Comparison of ENCODE assay signal across 1 cellular context in the genomic region with DNA sequence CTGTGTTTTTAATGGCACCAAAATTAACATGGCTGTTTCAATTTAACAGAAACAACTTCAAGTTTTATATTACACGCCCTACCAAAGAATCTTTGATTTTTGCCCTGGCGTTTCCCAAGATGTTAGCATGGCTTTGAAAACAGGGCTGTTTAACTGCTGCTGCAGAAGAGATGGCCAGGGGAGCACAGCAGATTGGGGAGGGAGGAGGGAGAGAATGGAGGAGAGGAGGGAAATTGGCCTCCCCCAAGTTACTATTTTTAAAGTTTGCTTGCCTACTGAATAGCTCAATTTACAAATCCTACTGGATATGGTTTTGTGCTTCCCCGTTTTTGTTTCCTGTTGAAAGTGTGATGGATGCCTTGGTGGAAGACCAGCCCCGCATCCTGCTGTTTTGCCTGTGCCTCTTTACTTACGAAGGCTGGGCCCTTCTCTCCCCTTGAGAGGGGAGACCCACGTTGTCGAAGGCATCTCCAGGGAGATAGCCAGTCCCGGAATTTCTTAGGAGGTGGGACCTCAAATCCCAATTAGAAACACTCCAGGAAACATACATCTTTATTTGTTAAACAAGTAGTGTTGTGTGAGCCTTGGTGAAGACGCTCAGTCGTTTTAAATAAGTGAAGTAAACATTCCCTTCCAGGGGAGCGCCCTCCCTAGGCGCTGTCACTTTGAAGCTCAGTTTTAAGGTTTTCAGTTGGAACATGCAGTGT.
TF ChIP-seq lines count a peak whose summit lies in the region.

No MANE protein-coding gene starts in this region.

TF ChIP-seq in A549, 52 proteins besides CTCF, POLR2A, EP300 and RAD21 (continued from another document):
- TF ChIP-seq, protein P1, sequence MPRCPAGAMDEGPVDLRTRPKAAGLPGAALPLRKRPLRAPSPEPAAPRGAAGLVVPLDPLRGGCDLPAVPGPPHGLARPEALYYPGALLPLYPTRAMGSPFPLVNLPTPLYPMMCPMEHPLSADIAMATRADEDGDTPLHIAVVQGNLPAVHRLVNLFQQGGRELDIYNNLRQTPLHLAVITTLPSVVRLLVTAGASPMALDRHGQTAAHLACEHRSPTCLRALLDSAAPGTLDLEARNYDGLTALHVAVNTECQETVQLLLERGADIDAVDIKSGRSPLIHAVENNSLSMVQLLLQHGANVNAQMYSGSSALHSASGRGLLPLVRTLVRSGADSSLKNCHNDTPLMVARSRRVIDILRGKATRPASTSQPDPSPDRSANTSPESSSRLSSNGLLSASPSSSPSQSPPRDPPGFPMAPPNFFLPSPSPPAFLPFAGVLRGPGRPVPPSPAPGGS (IDR thresholded peaks at IDR 0.05) = no peak
- TF ChIP-seq RCOR1 (IDR thresholded peaks at IDR 0.05; ENCODE audit: low read depth, low read length) (no peak), RNF2 (IDR thresholded peaks at IDR 0.05; ENCODE audit: borderline replicate concordance, low read depth) (no peak), CBX2 (IDR thresholded peaks at IDR 0.05; ENCODE audit: borderline replicate concordance, low read depth) (no peak), NPAS2 (CRISPR knock-in tag; IDR thresholded peaks at IDR 0.05; ENCODE audit: borderline replicate concordance) (no peak), CEBPB (IDR thresholded peaks at IDR 0.05) (no peak), MAFK (IDR thresholded peaks at IDR 0.05; ENCODE audit: partially characterized antibody) (no peak)
- TF ChIP-seq, protein P2, sequence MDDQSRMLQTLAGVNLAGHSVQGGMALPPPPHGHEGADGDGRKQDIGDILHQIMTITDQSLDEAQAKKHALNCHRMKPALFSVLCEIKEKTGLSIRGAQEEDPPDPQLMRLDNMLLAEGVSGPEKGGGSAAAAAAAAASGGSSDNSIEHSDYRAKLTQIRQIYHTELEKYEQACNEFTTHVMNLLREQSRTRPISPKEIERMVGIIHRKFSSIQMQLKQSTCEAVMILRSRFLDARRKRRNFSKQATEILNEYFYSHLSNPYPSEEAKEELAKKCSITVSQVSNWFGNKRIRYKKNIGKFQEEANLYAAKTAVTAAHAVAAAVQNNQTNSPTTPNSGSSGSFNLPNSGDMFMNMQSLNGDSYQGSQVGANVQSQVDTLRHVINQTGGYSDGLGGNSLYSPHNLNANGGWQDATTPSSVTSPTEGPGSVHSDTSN (IDR thresholded peaks at IDR 0.05) = no peak
- TF ChIP-seq, protein P3, sequence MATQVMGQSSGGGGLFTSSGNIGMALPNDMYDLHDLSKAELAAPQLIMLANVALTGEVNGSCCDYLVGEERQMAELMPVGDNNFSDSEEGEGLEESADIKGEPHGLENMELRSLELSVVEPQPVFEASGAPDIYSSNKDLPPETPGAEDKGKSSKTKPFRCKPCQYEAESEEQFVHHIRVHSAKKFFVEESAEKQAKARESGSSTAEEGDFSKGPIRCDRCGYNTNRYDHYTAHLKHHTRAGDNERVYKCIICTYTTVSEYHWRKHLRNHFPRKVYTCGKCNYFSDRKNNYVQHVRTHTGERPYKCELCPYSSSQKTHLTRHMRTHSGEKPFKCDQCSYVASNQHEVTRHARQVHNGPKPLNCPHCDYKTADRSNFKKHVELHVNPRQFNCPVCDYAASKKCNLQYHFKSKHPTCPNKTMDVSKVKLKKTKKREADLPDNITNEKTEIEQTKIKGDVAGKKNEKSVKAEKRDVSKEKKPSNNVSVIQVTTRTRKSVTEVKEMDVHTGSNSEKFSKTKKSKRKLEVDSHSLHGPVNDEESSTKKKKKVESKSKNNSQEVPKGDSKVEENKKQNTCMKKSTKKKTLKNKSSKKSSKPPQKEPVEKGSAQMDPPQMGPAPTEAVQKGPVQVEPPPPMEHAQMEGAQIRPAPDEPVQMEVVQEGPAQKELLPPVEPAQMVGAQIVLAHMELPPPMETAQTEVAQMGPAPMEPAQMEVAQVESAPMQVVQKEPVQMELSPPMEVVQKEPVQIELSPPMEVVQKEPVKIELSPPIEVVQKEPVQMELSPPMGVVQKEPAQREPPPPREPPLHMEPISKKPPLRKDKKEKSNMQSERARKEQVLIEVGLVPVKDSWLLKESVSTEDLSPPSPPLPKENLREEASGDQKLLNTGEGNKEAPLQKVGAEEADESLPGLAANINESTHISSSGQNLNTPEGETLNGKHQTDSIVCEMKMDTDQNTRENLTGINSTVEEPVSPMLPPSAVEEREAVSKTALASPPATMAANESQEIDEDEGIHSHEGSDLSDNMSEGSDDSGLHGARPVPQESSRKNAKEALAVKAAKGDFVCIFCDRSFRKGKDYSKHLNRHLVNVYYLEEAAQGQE (IDR thresholded peaks at IDR 0.05) = no peak
TF ChIP-seq in A549: peak in this region for 0.
